32 cellular contexts compared by ENCODE assay signal in the genomic region with DNA sequence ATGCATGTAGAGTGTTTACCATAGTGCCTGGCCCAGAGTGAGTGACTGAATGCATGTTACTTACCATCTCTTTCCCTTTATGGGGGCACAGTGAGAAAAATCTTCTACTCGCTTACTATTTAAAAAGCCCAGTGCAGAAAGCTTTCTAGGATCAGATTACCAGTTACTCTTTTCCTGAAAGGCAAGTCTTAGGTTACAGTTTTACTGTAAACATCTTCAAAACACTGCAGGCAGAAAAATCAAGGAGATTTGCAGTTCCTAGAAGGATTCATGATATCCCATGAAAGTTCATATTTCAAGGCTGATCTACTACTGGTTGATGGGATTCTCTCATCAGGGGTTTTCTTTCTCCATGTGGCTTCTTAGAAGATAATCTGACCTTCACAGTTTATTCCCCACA. TPM values are rescaled to one million over a fixed set of nuclear protein-coding genes. Genes with fewer than 3 reads are reported as not detected.
DNase-seq lines count a peak whose midpoint lies in the region; ATAC-seq, FAIRE-seq and TF ChIP-seq lines count a peak whose summit lies in the region.
"Had no signal": no experiment of that assay in that cellular context is flagged by ENCODE, and none has a peak within 500 bp of the region (broad histone marks: within the 10 kb centered on the region; RNA-seq: fewer than 3 reads in every experiment).

No MANE protein-coding gene starts in this region.

- no peaks in the 10 kb centered on the region for H3K36me3 Mint-ChIP-seq in astrocyte (ENCODE audit: low read depth, unreplicated experiment)
- H3K36me3 Mint-ChIP-seq: activated naive CD4-positive, alpha-beta T cell treated with anti-CD3 and anti-CD28 coated beads, Interleukin-2, amount 50 U/mL, for 72 hours; CD4-positive, CD25-positive, alpha-beta regulatory T cell had no signal

- H3K4me1 Mint-ChIP-seq in astrocyte (ENCODE audit: low read depth, unreplicated experiment), result peaks cover 22% of the 10 kb centered on the region

- no peaks in the 10 kb centered on the region for H3K79me2 ChIP-seq in astrocyte (ENCODE audit: insufficient read depth, low read length)

- H3K36me3 ChIP-seq in astrocyte (ENCODE audit: insufficient read depth, low read length), result no peaks in the 10 kb centered on the region
- H3K36me3 ChIP-seq: thoracic aorta had no signal

- no peaks in the 10 kb centered on the region for H3K9me3 ChIP-seq in astrocyte (ENCODE audit: insufficient read depth, low read depth, low read length)
- H3K9me3 ChIP-seq: thoracic aorta had no signal

- H3K4me1 ChIP-seq in astrocyte (ENCODE audit: insufficient read depth, low read length), result peaks cover 6% of the 10 kb centered on the region

- peaks cover 4% of the 10 kb centered on the region for H3K9me3 Mint-ChIP-seq in astrocyte (ENCODE audit: unreplicated experiment)
- H3K9me3 Mint-ChIP-seq: activated naive CD4-positive, alpha-beta T cell treated with anti-CD3 and anti-CD28 coated beads, Interleukin-2, amount 50 U/mL, for 72 hours; activated T-helper 2 cell treated with anti-CD3 and anti-CD28 coated beads, Interferon-gamma antibody, Interleukin-2, Interleukin-4, amounts not matched to agents 10 μg/mL and 5 μg/mL and 100 μg/mL, durations not matched to agents 14 hours and 24 hours and 36 hours; stimulated activated naive CD8-positive, alpha-beta T cell treated with anti-CD3 and anti-CD28 coated beads, Interleukin-15, Interleukin-2, amounts not matched to agents 100 ng/mL and 50 ng/mL, for 24 hours had no signal

- no peak overlapping the region for H3K9ac ChIP-seq in astrocyte (ENCODE audit: low read length)

- no peak overlapping the region for H3K27ac Mint-ChIP-seq in astrocyte (ENCODE audit: unreplicated experiment)
- H3K27ac Mint-ChIP-seq: activated naive CD4-positive, alpha-beta T cell treated with anti-CD3 and anti-CD28 coated beads, Interleukin-2, amount 50 U/mL, for 72 hours; activated T-helper 2 cell treated with anti-CD3 and anti-CD28 coated beads, Interferon-gamma antibody, Interleukin-2, Interleukin-4, amounts not matched to agents 10 μg/mL and 5 μg/mL and 100 μg/mL, durations not matched to agents 14 hours and 24 hours and 36 hours; CD4-positive, CD25-positive, alpha-beta regulatory T cell; stimulated activated naive CD8-positive, alpha-beta T cell treated with anti-CD3 and anti-CD28 coated beads, Interleukin-15, Interleukin-2, amounts not matched to agents 100 ng/mL and 50 ng/mL, for 24 hours had no signal

- H3K4me3 ChIP-seq in astrocyte (ENCODE audit: insufficient read depth, low read depth, low read length), result no peak overlapping the region
- H3K4me3 ChIP-seq: coronary artery, smooth muscle cell, thoracic aorta had no signal

- no peak overlapping the region for H3K4me2 ChIP-seq in astrocyte (ENCODE audit: low read length)
- H3K4me2 ChIP-seq: smooth muscle cell had no signal

- H4K20me1 ChIP-seq in astrocyte (ENCODE audit: insufficient read depth, low read length), result no peaks in the 10 kb centered on the region

- no peak overlapping the region for H3K4me3 Mint-ChIP-seq in astrocyte (ENCODE audit: unreplicated experiment)
- H3K4me3 Mint-ChIP-seq: CD4-positive, CD25-positive, alpha-beta regulatory T cell; stimulated activated naive CD8-positive, alpha-beta T cell treated with anti-CD3 and anti-CD28 coated beads, Interleukin-15, Interleukin-2, amounts not matched to agents 100 ng/mL and 50 ng/mL, for 24 hours had no signal

- no peak for FAIRE-seq in astrocyte (lab: Jason Lieb, UNC)
- FAIRE-seq: A204.1, bronchial epithelial cell, GM19239, RCC 7860 had no signal

- no peak for TF ChIP-seq CTCF in astrocyte (IDR thresholded peaks at IDR 0.05; ENCODE audit: insufficient read depth, low read depth, low read length)

- no peak overlapping the region for H3K27ac ChIP-seq in astrocyte (ENCODE audit: low read depth, low read length)
- H3K27ac ChIP-seq: coronary artery, epithelial cell of prostate, thoracic aorta, VCaP had no signal

- no peak overlapping the region for H2AFZ ChIP-seq in astrocyte (ENCODE audit: low read depth, low read length)

- H3K27me3 Mint-ChIP-seq in astrocyte (ENCODE audit: low read depth, unreplicated experiment), result peaks cover 2% of the 10 kb centered on the region

- no peak for ATAC-seq in HG03457 (IDR thresholded peaks at IDR 0.05; ENCODE audit: unreplicated experiment)
- ATAC-seq: activated naive CD4-positive, alpha-beta T cell treated with anti-CD3 and anti-CD28 coated beads, Interleukin-2, amount 50 U/mL, for 72 hours; left lobe of liver had no signal

- DNase-seq in NCI-H510A treated with DMSO at 0.1 percent for 48 hours (lab: John Stamatoyannopoulos, UW) (peak; percentile 11), NCI-H510A (lab: John Stamatoyannopoulos, UW) (no peak), NCI-H187 treated with DMSO at 0.1 percent for 48 hours (lab: John Stamatoyannopoulos, UW) (peak; percentile 77), astrocyte (ENCODE audit: low read depth) (peak; percentile 11), myocyte (ENCODE audit: low read depth) (peak; percentile 32), NCI-H82 treated with DMSO at 0.1 percent for 48 hours (lab: John Stamatoyannopoulos, UW; ENCODE audit: unreplicated experiment) (no peak)
- no peak for DNase-seq in activated CD4-positive, alpha-beta T cell treated with anti-CD3 and anti-CD28 coated beads, Interleukin-2, amount 50 U/mL, for 1 hour
- DNase-seq: activated CD4-positive, alpha-beta T cell treated with anti-CD3 and anti-CD28 coated beads for 4 hours; AML-193; CD4-positive, CD25-positive, alpha-beta regulatory T cell; effector memory CD4-positive, alpha-beta T cell; H7; mesendoderm; NCI-H1694 treated with DMSO at 0.1 percent for 48 hours; NCI-H345; NCI-H774; SHP77 treated with DMSO at 0.1 percent for 48 hours; T-helper 9 cell had no signal

- no peaks in the 10 kb centered on the region for H3K27me3 ChIP-seq in astrocyte (ENCODE audit: insufficient read depth, low read length)

RNA-seq across cellular contexts. Expression of a gene that starts 29.3 kb away (rescaled TPM):
- total RNA-seq in astrocyte (38.0 and 44.8 TPM in 2 replicates), myocyte (16.8 and 30.1 TPM in 2 replicates)
- 10.6 TPM for polyA plus RNA-seq in myocyte (2012)

Comparison
In these comparisons a context has a peak if more than half of its experiments do, and no peak if none do; other contexts are left out.
1. DNase-seq: peak in NCI-H510A treated with DMSO at 0.1 percent for 48 hours (single experiment), NCI-H187 treated with DMSO at 0.1 percent for 48 hours (single experiment), astrocyte (single experiment) and myocyte (single experiment); none in NCI-H510A (single experiment), NCI-H82 treated with DMSO at 0.1 percent for 48 hours (single experiment) and activated CD4-positive, alpha-beta T cell treated with anti-CD3 and anti-CD28 coated beads, Interleukin-2, amount 50 U/mL, for 1 hour (single experiment).